ENCODE assay signal across 8 cellular contexts in genomic region chr20:45791668-45792512, GRCh38. TPM values are rescaled to one million over a fixed set of nuclear protein-coding genes. Genes with fewer than 3 reads are reported as not detected.
A peak's percentile ranks its signal among the peaks of the same experiment; 100 is the strongest.
DNase-seq lines count a peak whose midpoint lies in the region; TF ChIP-seq lines count a peak whose summit lies in the region.

Gene DNTTIP1 (plus strand): TSS chr20:45791954. CDS start chr20:45792005, 51 bp downstream.
Gene WFDC3 (minus strand): TSS chr20:45791883. CDS start chr20:45789975, 1,908 bp downstream.

- H2AFZ ChIP-seq in SK-N-SH (ENCODE audit: low read depth) = peak within 1 kb of the TSS; percentile 99

- H3K4me3 Mint-ChIP-seq in activated naive CD4-positive, alpha-beta T cell treated with anti-CD3 and anti-CD28 coated beads, Interleukin-2, amount 50 U/mL, for 24 hours = peak within 1 kb of the TSS; percentile 89
- peak within 1 kb of the TSS; percentile 92 for H3K4me3 Mint-ChIP-seq in glutamatergic neuron (ENCODE audit: unreplicated experiment)

- peak; percentile 84 for DNase-seq in GDM1 (lab: John Stamatoyannopoulos, UW)
- DNase-seq in HCEC 1CT = peak; percentile 87
- DNase-seq in NAMALWA (ENCODE audit: low spot score) = peak; percentile 92
- peak; percentile 95 for DNase-seq in SK-N-SH
- peak; percentile 95 for DNase-seq in glutamatergic neuron
- peak; percentile 88 for DNase-seq in occipital lobe (lab: John Stamatoyannopoulos, UW)
- DNase-seq in suprapubic skin (ENCODE audit: low spot score in 2 of 2) = peak; percentile 94 to 97

- peak within 1 kb of the TSS; percentile 98 for H3K27ac Mint-ChIP-seq in activated naive CD4-positive, alpha-beta T cell treated with anti-CD3 and anti-CD28 coated beads, Interleukin-2, amount 50 U/mL, for 24 hours
- peak within 1 kb of the TSS; percentile 92 for H3K27ac Mint-ChIP-seq in glutamatergic neuron (ENCODE audit: unreplicated experiment)

- H3K27ac ChIP-seq in SK-N-SH (ENCODE audit: low read depth in 2 of 2, low read length in 1 of 2) (peak within 1 kb of the TSS; percentile 54 to 66; a peak in 3 of 4 replicates), suprapubic skin (peak within 1 kb of the TSS; percentile 95)

- WGBS in SK-N-SH (ENCODE audit: low lambda C conversion rate) = 0% methylated on average over 21 of the region's 63 CpGs
- 0% methylated on average over 43 of the region's 63 CpGs for WGBS in suprapubic skin

- no peaks in the 10 kb centered on the region for H3K27me3 ChIP-seq in SK-N-SH (ENCODE audit: insufficient read depth)
- H3K27me3 ChIP-seq in suprapubic skin = no peaks in the 10 kb centered on the region

- H4K20me1 ChIP-seq in SK-N-SH (ENCODE audit: insufficient read depth) = no peaks in the 10 kb centered on the region

- H3K9me3 Mint-ChIP-seq in activated naive CD4-positive, alpha-beta T cell treated with anti-CD3 and anti-CD28 coated beads, Interleukin-2, amount 50 U/mL, for 24 hours = no peaks in the 10 kb centered on the region
- H3K9me3 Mint-ChIP-seq in glutamatergic neuron (ENCODE audit: unreplicated experiment) = no peaks in the 10 kb centered on the region

- CTCF ChIA-PET in SK-N-SH (lab: Yijun Ruan, JAX) = interaction anchor here (0.7 to 7.3 kb wide), 4 partner anchors 11 to 473 kb away, joined by 3 to 51 read pairs (median 3); partner anchors contain the start of gene PCIF1

- no peaks in the 10 kb centered on the region for H3K9me2 ChIP-seq in SK-N-SH

- peaks cover 24% of the 10 kb centered on the region for H3K79me2 ChIP-seq in SK-N-SH (ENCODE audit: insufficient read depth)

- TF ChIP-seq EP300 in SK-N-SH (IDR thresholded peaks at IDR 0.05; ENCODE audit: borderline replicate concordance in 1 of 2, low read depth in 1 of 2, low read length in 1 of 2) (no peak), suprapubic skin (IDR thresholded peaks at IDR 0.05) (no peak)

- peak within 1 kb of the TSS; percentile 87 to 98 for H3K4me3 ChIP-seq in SK-N-SH (ENCODE audit: low read depth in 2 of 2, low read length in 1 of 2)
- H3K4me3 ChIP-seq in suprapubic skin = peak within 1 kb of the TSS; percentile 98

- no peaks in the 10 kb centered on the region for H3K27me3 Mint-ChIP-seq in activated naive CD4-positive, alpha-beta T cell treated with anti-CD3 and anti-CD28 coated beads, Interleukin-2, amount 50 U/mL, for 24 hours
- H3K27me3 Mint-ChIP-seq in glutamatergic neuron (ENCODE audit: unreplicated experiment) = peaks cover 4% of the 10 kb centered on the region

- TF ChIP-seq CTCF in SK-N-SH (IDR thresholded peaks at IDR 0.05) = no peak
- TF ChIP-seq CTCF in glutamatergic neuron (IDR thresholded peaks at IDR 0.05; ENCODE audit: partially characterized antibody, unreplicated experiment) = no peak
- no peak for TF ChIP-seq CTCF in suprapubic skin (IDR thresholded peaks at IDR 0.05)

- H3K36me3 Mint-ChIP-seq in activated naive CD4-positive, alpha-beta T cell treated with anti-CD3 and anti-CD28 coated beads, Interleukin-2, amount 50 U/mL, for 24 hours = peaks cover 6% of the 10 kb centered on the region
- H3K36me3 Mint-ChIP-seq in glutamatergic neuron (ENCODE audit: unreplicated experiment) = no peaks in the 10 kb centered on the region

- peaks cover 14% of the 10 kb centered on the region for H3K4me1 Mint-ChIP-seq in activated naive CD4-positive, alpha-beta T cell treated with anti-CD3 and anti-CD28 coated beads, Interleukin-2, amount 50 U/mL, for 24 hours
- peaks cover 7% of the 10 kb centered on the region for H3K4me1 Mint-ChIP-seq in glutamatergic neuron (ENCODE audit: low read depth, unreplicated experiment)

- H3K9me3 ChIP-seq in SK-N-SH = no peaks in the 10 kb centered on the region
- no peaks in the 10 kb centered on the region for H3K9me3 ChIP-seq in suprapubic skin

- TF ChIP-seq POLR2A in suprapubic skin (IDR thresholded peaks at IDR 0.05) = peak; percentile 24 to 76

- H3K4me1 ChIP-seq in SK-N-SH (ENCODE audit: control insufficient read depth in 1 of 2, insufficient read depth in 2 of 2, low read depth in 1 of 2, low read length in 1 of 2) = peaks cover 0 to 9% of the 10 kb centered on the region in 2 experiments; a peak in 2 of 4 replicates
- H3K4me1 ChIP-seq in suprapubic skin = peaks cover 18% of the 10 kb centered on the region

- H3K4me2 ChIP-seq in SK-N-SH = peak within 1 kb of the TSS; percentile 93

- no peaks in the 10 kb centered on the region for H3F3A ChIP-seq in SK-N-SH (replicated peaks; ENCODE audit: insufficient read depth)

- H3K36me3 ChIP-seq in SK-N-SH (replicated peaks in 1 of 2; ENCODE audit: control insufficient read depth in 1 of 2, insufficient read depth in 2 of 2, low read length in 1 of 2) (peaks cover 23 to 24% of the 10 kb centered on the region in 2 experiments), suprapubic skin (peaks cover 32% of the 10 kb centered on the region)

- POLR2A ChIA-PET in SK-N-SH (lab: Yijun Ruan, JAX) = interaction anchor here (1.3 kb wide), 2 partner anchors 41 to 142 kb away, joined by 4 read pairs; partner anchors contain the start of gene SNX21

- peak within 1 kb of the TSS; percentile 82 for H3K9ac ChIP-seq in SK-N-SH

- TF ChIP-seq RAD21 in SK-N-SH (IDR thresholded peaks at IDR 0.05; ENCODE audit: low read length) = no peak

TF ChIP-seq in SK-N-SH, 30 proteins besides CTCF, POLR2A, EP300 and RAD21:
- TF ChIP-seq CHD2 (IDR thresholded peaks at IDR 0.05; ENCODE audit: low read length, partially characterized antibody) (peak; percentile 59), TAF1 (IDR thresholded peaks at IDR 0.05; ENCODE audit: borderline replicate concordance, low read depth, low read length) (peak; percentile 70; the same call in 1 of the 2 replicates), MXI1 (IDR thresholded peaks at IDR 0.05; ENCODE audit: low read depth, low read length) (peak; percentile 81), ELF1 (IDR thresholded peaks at IDR 0.05) (peak; percentile 98), USF1 (IDR thresholded peaks at IDR 0.05; ENCODE audit: borderline replicate concordance, low read depth) (no peak), POLR2AphosphoS5 (IDR thresholded peaks at IDR 0.05; ENCODE audit: low read depth, low read length) (peak; percentile 72), GABPA (IDR thresholded peaks at IDR 0.05; ENCODE audit: low read depth) (peak; percentile 80), GATA2 (CRISPR knock-in tag; IDR thresholded peaks at IDR 0.05) (no peak), RFX5 (IDR thresholded peaks at IDR 0.05; ENCODE audit: low read length) (0 out of 2 replicates have a peak, but pooled peaks have one; percentile 16), MAX (IDR thresholded peaks at IDR 0.05; ENCODE audit: low read depth) (peak; percentile 70), YY1 (IDR thresholded peaks at IDR 0.05; ENCODE audit: low read depth) (peak; percentile 75; the same call in 1 of the 2 replicates), NFIC (IDR thresholded peaks at IDR 0.05; ENCODE audit: borderline replicate concordance) (no peak), SIN3A (IDR thresholded peaks at IDR 0.05; ENCODE audit: borderline replicate concordance, low read depth, low read length) (peak; percentile 89; the same call in 1 of the 2 replicates)
TF ChIP-seq in SK-N-SH: peak in this region for 10.

RNA-seq across cellular contexts. Expression of gene DNTTIP1, which starts in this region (rescaled TPM):
- 60.0 and 65.8 TPM in 2 replicates for polyA plus RNA-seq in SK-N-SH (2012; rRNA removed)
- polyA plus RNA-seq in SK-N-SH (2012; cell fraction: cytosol; rRNA removed) = 59.6 and 66.6 TPM in 2 replicates
- polyA plus RNA-seq in SK-N-SH (2012; cell fraction: nucleus; rRNA removed) = 48.3 and 55.4 TPM in 2 replicates
- total RNA-seq in glutamatergic neuron (ENCODE audit: unreplicated experiment) (27.0 TPM), occipital lobe (9.2 TPM), suprapubic skin (10 to 100 TPM; 18.7 to 59.6 (median 30.5) TPM)

RNA-seq across cellular contexts. Expression of gene WFDC3, which starts in this region (rescaled TPM):
- polyA plus RNA-seq in SK-N-SH (2012; rRNA removed) = 0.76 and 0.97 TPM in 2 replicates
- polyA plus RNA-seq in SK-N-SH (2012; cell fraction: cytosol; rRNA removed) = 0.85 and 1.1 TPM in 2 replicates
- polyA plus RNA-seq in SK-N-SH (2012; cell fraction: nucleus; rRNA removed) = 1.1 TPM in 2 replicates
- not detected for total RNA-seq in glutamatergic neuron (ENCODE audit: unreplicated experiment)
- total RNA-seq in occipital lobe = not detected
- total RNA-seq in suprapubic skin = 10 to 100 TPM in 2 of 4 donors, 1 to 10 TPM in 2; 1.2 to 34.8 (median 17.6) TPM

Comparison
In these comparisons a context has a peak if more than half of its experiments do, and no peak if none do; other contexts are left out.
1. Peak in every context shown above with its lines: DNase-seq, H3K4me3 ChIP-seq and H3K27ac ChIP-seq.